Comparison of ENCODE assay signal across 1 cellular context in genomic region chr2:96868555-96869280, GRCh38.
A peak's percentile ranks its signal among the peaks of the same experiment; 100 is the strongest.
TF ChIP-seq lines count a peak whose summit lies in the region.

No MANE protein-coding gene starts in this region.

TF ChIP-seq in HepG2, 621 proteins besides CTCF, POLR2A, EP300 and RAD21 (continued from another document and continues in another):
- no peak for TF ChIP-seq TGIF2 (CRISPR knock-in tag; IDR thresholded peaks at IDR 0.05)
- TF ChIP-seq ZNF3 (CRISPR knock-in tag; IDR thresholded peaks at IDR 0.05) = no peak; the same call in 1 of the 2 replicates
- no peak for TF ChIP-seq PLSCR1 (CRISPR knock-in tag; IDR thresholded peaks at IDR 0.05; ENCODE audit: borderline replicate concordance)
- TF ChIP-seq KDM4B (CRISPR knock-in tag; IDR thresholded peaks at IDR 0.05) = no peak
- no peak; the same call in 1 of the 2 replicates for TF ChIP-seq ZBTB25 (CRISPR knock-in tag; IDR thresholded peaks at IDR 0.05)
- TF ChIP-seq ZNF441 (CRISPR knock-in tag; IDR thresholded peaks at IDR 0.05; ENCODE audit: borderline replicate concordance) = no peak
- no peak for TF ChIP-seq AFF4 (CRISPR knock-in tag; IDR thresholded peaks at IDR 0.05)
- no peak for TF ChIP-seq DBP (CRISPR knock-in tag; IDR thresholded peaks at IDR 0.05; ENCODE audit: not compliant biosample characterization)
- TF ChIP-seq SIN3B (IDR thresholded peaks at IDR 0.05; ENCODE audit: low read length) = no peak
- TF ChIP-seq NAIF1 (CRISPR knock-in tag; IDR thresholded peaks at IDR 0.05; ENCODE audit: borderline replicate concordance) = no peak; the same call in 1 of the 2 replicates
- TF ChIP-seq ZNF543 (CRISPR knock-in tag; IDR thresholded peaks at IDR 0.05) = peak; percentile 93; the same call in 1 of the 2 replicates
- no peak for TF ChIP-seq MZF1 (CRISPR knock-in tag; IDR thresholded peaks at IDR 0.05; ENCODE audit: borderline replicate concordance)
- TF ChIP-seq SCMH1 (CRISPR knock-in tag; IDR thresholded peaks at IDR 0.05; ENCODE audit: borderline replicate concordance) = no peak
- TF ChIP-seq ASH2L (IDR thresholded peaks at IDR 0.05; ENCODE audit: insufficient read length, low read depth, low read length) = peak; percentile 65
- peak; percentile 23; the same call in 1 of the 2 replicates for TF ChIP-seq ZSCAN31 (CRISPR knock-in tag; IDR thresholded peaks at IDR 0.05; ENCODE audit: low read depth)
- TF ChIP-seq TP53 (CRISPR knock-in tag; conservative IDR thresholded peaks at IDR 0.05) = no peak
- TF ChIP-seq NFATC3 (CRISPR knock-in tag; IDR thresholded peaks at IDR 0.05) = no peak
- no peak for TF ChIP-seq RBM22 (optimal IDR thresholded peaks at IDR 0.05; ENCODE audit: low read length)
- TF ChIP-seq NBN (conservative IDR thresholded peaks at IDR 0.05) = no peak
- TF ChIP-seq IRF2 (CRISPR knock-in tag; IDR thresholded peaks at IDR 0.05) = peak; percentile 70
- TF ChIP-seq RBAK (CRISPR knock-in tag; IDR thresholded peaks at IDR 0.05) = no peak
- TF ChIP-seq TRIM22 (IDR thresholded peaks at IDR 0.05) = no peak
- TF ChIP-seq RXRA (CRISPR knock-in tag; IDR thresholded peaks at IDR 0.05) = peak; percentile 61
- TF ChIP-seq ZNF550 (CRISPR knock-in tag; IDR thresholded peaks at IDR 0.05; ENCODE audit: borderline replicate concordance) = no peak
- TF ChIP-seq ZNF451 (CRISPR knock-in tag; IDR thresholded peaks at IDR 0.05) = peak; percentile 49; the same call in 1 of the 2 replicates
- TF ChIP-seq MBNL3 (CRISPR knock-in tag; conservative IDR thresholded peaks at IDR 0.05) = no peak
- no peak; the same call in 1 of the 2 replicates for TF ChIP-seq ZNF510 (CRISPR knock-in tag; IDR thresholded peaks at IDR 0.05; ENCODE audit: low read depth)
- no peak for TF ChIP-seq REST (IDR thresholded peaks at IDR 0.05; ENCODE audit: borderline replicate concordance in 1 of 2, low read depth in 1 of 2, low read length in 2 of 2)
- peak; percentile 93; the same call in 1 of the 2 replicates for TF ChIP-seq ZNF605 (CRISPR knock-in tag; IDR thresholded peaks at IDR 0.05)
- TF ChIP-seq ZNF691 (CRISPR knock-in tag; IDR thresholded peaks at IDR 0.05; ENCODE audit: borderline replicate concordance, low read depth) = peak; percentile 89
- peak; percentile 27 for TF ChIP-seq SRSF1 (optimal IDR thresholded peaks at IDR 0.05; ENCODE audit: low read depth, low read length)
- TF ChIP-seq RBFOX2 (IDR thresholded peaks at IDR 0.05; ENCODE audit: low read depth, low read length) = peak; percentile 83
- no peak for TF ChIP-seq MLLT10 (CRISPR knock-in tag; IDR thresholded peaks at IDR 0.05)
- no peak for TF ChIP-seq CERS6 (CRISPR knock-in tag; IDR thresholded peaks at IDR 0.05)
- no peak for TF ChIP-seq SMARCC2 (IDR thresholded peaks at IDR 0.05)
- TF ChIP-seq PBX3 (CRISPR knock-in tag; IDR thresholded peaks at IDR 0.05; ENCODE audit: borderline replicate concordance) = 0 out of 2 replicates have a peak, but pooled peaks have one; percentile 56
- 0 out of 2 replicates have a peak, but pooled peaks have one; percentile 13 for TF ChIP-seq ZNF280D (CRISPR knock-in tag; IDR thresholded peaks at IDR 0.05)
- TF ChIP-seq HHEX (CRISPR knock-in tag; IDR thresholded peaks at IDR 0.05) = no peak
- no peak for TF ChIP-seq RARG (CRISPR knock-in tag; IDR thresholded peaks at IDR 0.05; ENCODE audit: low read depth)
